1 cellular context compared by ENCODE assay signal in the genomic region with DNA sequence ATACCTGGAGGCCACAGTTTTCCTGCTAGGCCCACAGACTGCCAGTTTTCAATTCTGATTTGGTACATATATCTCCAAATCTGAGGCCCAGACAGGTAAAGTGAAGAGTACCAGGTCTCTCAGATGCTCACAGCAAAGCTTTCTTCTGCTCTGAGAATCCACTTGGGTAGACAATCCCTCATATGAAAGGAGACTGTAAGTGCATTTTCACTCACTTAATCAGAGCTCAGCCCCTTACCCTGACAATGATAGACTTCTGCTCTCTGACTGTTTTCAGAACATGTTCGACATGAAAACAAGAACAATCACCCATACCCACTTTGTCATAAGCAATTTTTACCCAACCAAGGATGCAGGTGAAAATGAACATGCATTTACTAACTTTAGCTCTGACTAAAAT.
TF ChIP-seq lines count a peak whose summit lies in the region.

No MANE protein-coding gene starts in this region.

TF ChIP-seq in HepG2, 621 proteins besides CTCF, POLR2A, EP300 and RAD21:
- TF ChIP-seq HOXD1 (CRISPR knock-in tag; IDR thresholded peaks at IDR 0.05) (no peak), JDP2 (CRISPR knock-in tag; IDR thresholded peaks at IDR 0.05; ENCODE audit: borderline replicate concordance) (no peak), AHR (CRISPR knock-in tag; IDR thresholded peaks at IDR 0.05) (no peak), ZNF496 (CRISPR knock-in tag; IDR thresholded peaks at IDR 0.05; ENCODE audit: insufficient replicate concordance) (no peak)
- TF ChIP-seq, protein P1, sequence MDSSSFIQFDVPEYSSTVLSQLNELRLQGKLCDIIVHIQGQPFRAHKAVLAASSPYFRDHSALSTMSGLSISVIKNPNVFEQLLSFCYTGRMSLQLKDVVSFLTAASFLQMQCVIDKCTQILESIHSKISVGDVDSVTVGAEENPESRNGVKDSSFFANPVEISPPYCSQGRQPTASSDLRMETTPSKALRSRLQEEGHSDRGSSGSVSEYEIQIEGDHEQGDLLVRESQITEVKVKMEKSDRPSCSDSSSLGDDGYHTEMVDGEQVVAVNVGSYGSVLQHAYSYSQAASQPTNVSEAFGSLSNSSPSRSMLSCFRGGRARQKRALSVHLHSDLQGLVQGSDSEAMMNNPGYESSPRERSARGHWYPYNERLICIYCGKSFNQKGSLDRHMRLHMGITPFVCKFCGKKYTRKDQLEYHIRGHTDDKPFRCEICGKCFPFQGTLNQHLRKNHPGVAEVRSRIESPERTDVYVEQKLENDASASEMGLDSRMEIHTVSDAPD (CRISPR knock-in tag; IDR thresholded peaks at IDR 0.05): no peak
